Comparison of ENCODE assay signal across 9 cellular contexts in genomic region chr14:63045234-63045611, GRCh38. TPM values are rescaled to one million over a fixed set of nuclear protein-coding genes. Genes with fewer than 3 reads are reported as not detected.
A peak's percentile ranks its signal among the peaks of the same experiment; 100 is the strongest.
DNase-seq lines count a peak whose midpoint lies in the region; ATAC-seq and TF ChIP-seq lines count a peak whose summit lies in the region.
"Had no signal": no experiment of that assay in that cellular context is flagged by ENCODE, and none has a peak within 500 bp of the region (broad histone marks: within the 10 kb centered on the region; RNA-seq: fewer than 3 reads in every experiment).

TSS of gene KCNH5 (minus strand) at chr14:63045458. CDS start at chr14:63045186, 272 bp downstream.

- H3K36me3 ChIP-seq in body of pancreas (replicated peaks in 1 of 2; ENCODE audit: insufficient read depth in 1 of 2, low read depth in 2 of 2): no peaks in the 10 kb centered on the region
- no peaks in the 10 kb centered on the region for H3K36me3 ChIP-seq in kidney epithelial cell (ENCODE audit: control insufficient read depth, insufficient read depth, low read length)
- no peaks in the 10 kb centered on the region for H3K36me3 ChIP-seq in thoracic aorta

- H3K9me3 ChIP-seq in body of pancreas (no peaks in the 10 kb centered on the region), thoracic aorta (no peaks in the 10 kb centered on the region)

- H3K4me1 Mint-ChIP-seq in activated T-helper 2 cell treated with anti-CD3 and anti-CD28 coated beads, Interferon-gamma antibody, Interleukin-2, Interleukin-4, amounts not matched to agents 10 μg/mL and 5 μg/mL and 100 μg/mL, durations not matched to agents 14 hours and 24 hours and 36 hours (ENCODE audit: low read depth): no peaks in the 10 kb centered on the region

- no peak within 1 kb of the TSS for H3K4me3 Mint-ChIP-seq in activated T-helper 2 cell treated with anti-CD3 and anti-CD28 coated beads, Interferon-gamma antibody, Interleukin-2, Interleukin-4, amounts not matched to agents 10 μg/mL and 5 μg/mL and 100 μg/mL, durations not matched to agents 14 hours and 24 hours and 36 hours (ENCODE audit: low read depth)

- H3K9me3 Mint-ChIP-seq in activated T-helper 2 cell treated with anti-CD3 and anti-CD28 coated beads, Interferon-gamma antibody, Interleukin-2, Interleukin-4, amounts not matched to agents 10 μg/mL and 5 μg/mL and 100 μg/mL, durations not matched to agents 14 hours and 24 hours and 36 hours: no peaks in the 10 kb centered on the region

- no peak within 1 kb of the TSS for H3K27ac ChIP-seq in body of pancreas
- no peak within 1 kb of the TSS for H3K27ac ChIP-seq in thoracic aorta
- H3K27ac ChIP-seq: C4-2B had no signal

- peaks cover 14% of the 10 kb centered on the region for H3K4me1 ChIP-seq in body of pancreas
- peaks cover 6 to 14% of the 10 kb centered on the region in 2 donors for H3K4me1 ChIP-seq in thoracic aorta (ENCODE audit: control insufficient read depth in 1 of 2, low read depth in 2 of 2)

- peak; percentile 18 for ATAC-seq in body of pancreas
- ATAC-seq in thoracic aorta (ENCODE audit: insufficient number of reproducible peaks, low FRiP score, low read depth): no peak

- H3K36me3 Mint-ChIP-seq in activated T-helper 2 cell treated with anti-CD3 and anti-CD28 coated beads, Interferon-gamma antibody, Interleukin-2, Interleukin-4, amounts not matched to agents 10 μg/mL and 5 μg/mL and 100 μg/mL, durations not matched to agents 14 hours and 24 hours and 36 hours (ENCODE audit: low read depth): no peaks in the 10 kb centered on the region

- H3K27ac Mint-ChIP-seq in activated T-helper 2 cell treated with anti-CD3 and anti-CD28 coated beads, Interferon-gamma antibody, Interleukin-2, Interleukin-4, amounts not matched to agents 10 μg/mL and 5 μg/mL and 100 μg/mL, durations not matched to agents 14 hours and 24 hours and 36 hours: no peak within 1 kb of the TSS

- TF ChIP-seq POLR2A in body of pancreas (IDR thresholded peaks at IDR 0.05): no peak

- 0 to 2% methylated on average over 13 to 35 of the region's 35 CpGs for WGBS in body of pancreas, 2 donors

- H3K4me3 ChIP-seq in body of pancreas (no peak within 1 kb of the TSS), kidney epithelial cell (ENCODE audit: low read depth, low read length) (peak within 1 kb of the TSS; percentile 21), thoracic aorta (peak within 1 kb of the TSS; percentile 62)

- no peak for TF ChIP-seq CTCF in body of pancreas (IDR thresholded peaks at IDR 0.05)
- TF ChIP-seq CTCF in kidney epithelial cell (IDR thresholded peaks at IDR 0.05; ENCODE audit: insufficient read depth, low read length, poor library complexity, severe bottlenecking): no peak
- TF ChIP-seq CTCF in thoracic aorta (IDR thresholded peaks at IDR 0.05): no peak
- no peak for TF ChIP-seq CTCF in GM20000 (IDR thresholded peaks at IDR 0.05; ENCODE audit: extremely low read depth, missing control alignments)

- intact Hi-C loops in body of pancreas (cut with DNase I): no loop called here
- intact Hi-C loops in activated T-helper 2 cell treated with anti-CD3 and anti-CD28 coated beads, Interferon-gamma antibody, Interleukin-2, Interleukin-4, amounts not matched to agents 10 μg/mL and 5 μg/mL and 100 μg/mL, durations not matched to agents 14 hours and 24 hours and 36 hours (cut with micrococcal nuclease): no loop called here

- peak; percentile 3 to 21 for DNase-seq in activated CD4-positive, alpha-beta T cell treated with anti-CD3 and anti-CD28 coated beads, Interleukin-2, amount 50 U/mL, for 48 hours
- DNase-seq in activated CD4-positive, alpha-beta T cell treated with anti-CD3 and anti-CD28 coated beads for 1 hour: no peak
- peak; percentile 41 for DNase-seq in NCI-H2107 (lab: John Stamatoyannopoulos, UW)
- peak in 3 of 4 donors; percentile 13 to 52 (median 22) for DNase-seq in body of pancreas
- no peak for DNase-seq in kidney epithelial cell (ENCODE audit: low read depth)
- no peak for DNase-seq in thoracic aorta (ENCODE audit: low spot score)
- no peak for DNase-seq in GM20000 (ENCODE audit: low spot score)
- DNase-seq in activated T-helper 2 cell treated with anti-CD3 and anti-CD28 coated beads, Interferon-gamma antibody, Interleukin-2, Interleukin-4, amounts not matched to agents 10 μg/mL and 5 μg/mL and 100 μg/mL, durations not matched to agents 14 hours and 24 hours and 36 hours (ENCODE audit: low spot score): no peak

- peaks cover 40% of the 10 kb centered on the region for H3K27me3 Mint-ChIP-seq in activated T-helper 2 cell treated with anti-CD3 and anti-CD28 coated beads, Interferon-gamma antibody, Interleukin-2, Interleukin-4, amounts not matched to agents 10 μg/mL and 5 μg/mL and 100 μg/mL, durations not matched to agents 14 hours and 24 hours and 36 hours (ENCODE audit: low read depth)

- H3K27me3 ChIP-seq in body of pancreas (peaks cover 0 to 14% of the 10 kb centered on the region in 2 donors), kidney epithelial cell (ENCODE audit: control insufficient read depth, insufficient read depth, low read length) (peaks cover 36% of the 10 kb centered on the region), thoracic aorta (replicated peaks; ENCODE audit: insufficient read depth) (no peaks in the 10 kb centered on the region)

RNA-seq across cellular contexts. Expression of gene KCNH5, which starts in this region (rescaled TPM):
- not detected for total RNA-seq in body of pancreas
- not detected in 2 replicates for total RNA-seq in kidney epithelial cell
- not detected for total RNA-seq in thoracic aorta
- not detected in 2 replicates for total RNA-seq in activated T-helper 2 cell treated with anti-CD3 and anti-CD28 coated beads, Interferon-gamma antibody, Interleukin-2, Interleukin-4, amounts not matched to agents 10 μg/mL and 5 μg/mL and 100 μg/mL, durations not matched to agents 14 hours and 24 hours and 36 hours

Comparison
In these comparisons a context has a peak if more than half of its experiments do, and no peak if none do; other contexts are left out.
1. DNase-seq: peak in activated CD4-positive, alpha-beta T cell treated with anti-CD3 and anti-CD28 coated beads, Interleukin-2, amount 50 U/mL, for 48 hours (2 of 2) and NCI-H2107 (single experiment); none in activated CD4-positive, alpha-beta T cell treated with anti-CD3 and anti-CD28 coated beads for 1 hour (single experiment), kidney epithelial cell (single experiment), thoracic aorta (single experiment), GM20000 (single experiment) and activated T-helper 2 cell treated with anti-CD3 and anti-CD28 coated beads, Interferon-gamma antibody, Interleukin-2, Interleukin-4, amounts not matched to agents 10 μg/mL and 5 μg/mL and 100 μg/mL, durations not matched to agents 14 hours and 24 hours and 36 hours (single experiment).
2. Peak in DNase-seq and ATAC-seq in body of pancreas; RNA of the gene not detected or under 1 TPM.
3. H3K4me3 ChIP-seq: peak in kidney epithelial cell (single experiment) and thoracic aorta (single experiment); none in body of pancreas (0 of 2).